In genomic region chr6:4133941-4134838, GRCh38 we compare ENCODE assay signal across 8 cellular contexts. TPM values are rescaled to one million over a fixed set of nuclear protein-coding genes. Genes with fewer than 3 reads are reported as not detected.
DNase-seq lines count a peak whose midpoint lies in the region; ATAC-seq and TF ChIP-seq lines count a peak whose summit lies in the region.

No MANE protein-coding gene starts in this region.

- in situ Hi-C loops in GM13977 (cut with MboI; ENCODE audit: low pct_unique_long_range_greater_than_20kb, low sequenced_read_pairs, unreplicated experiment): no loop called here

- TF ChIP-seq CTCF in coronary artery (IDR thresholded peaks at IDR 0.05): no peak
- no peak for TF ChIP-seq CTCF in suprapubic skin (IDR thresholded peaks at IDR 0.05)
- no peak for TF ChIP-seq CTCF in GM13977 (IDR thresholded peaks at IDR 0.05; ENCODE audit: extremely low read depth, insufficient read depth, missing control alignments)

- no peaks in the 10 kb centered on the region for H3K36me3 Mint-ChIP-seq in T-helper 17 cell (ENCODE audit: low read depth)

- no peak for TF ChIP-seq EP300 in suprapubic skin (IDR thresholded peaks at IDR 0.05)

- H3K9me3 ChIP-seq in T-helper 17 cell (ENCODE audit: control insufficient read depth, low read length, poor library complexity, severe bottlenecking) (no peaks in the 10 kb centered on the region), mesodermal cell (ENCODE audit: control insufficient read depth, low read length) (peaks cover 14% of the 10 kb centered on the region), suprapubic skin (no peaks in the 10 kb centered on the region)

- peak overlapping the region; percentile 81 for H3K27ac Mint-ChIP-seq in T-helper 17 cell

- H3K4me3 Mint-ChIP-seq in T-helper 17 cell: peak overlapping the region; percentile 96

- H3K4me3 ChIP-seq in coronary artery (peak overlapping the region; percentile 93), mesodermal cell (ENCODE audit: extremely low read depth, insufficient read depth, low read length, poor library complexity, severe bottlenecking) (peak overlapping the region; percentile 71), suprapubic skin (peak overlapping the region; percentile 70)

- H3K27ac ChIP-seq in coronary artery: peak overlapping the region; percentile 90 to 96
- no peak overlapping the region for H3K27ac ChIP-seq in mesodermal cell (ENCODE audit: low read depth, low read length, severe bottlenecking)
- peak overlapping the region; percentile 92 for H3K27ac ChIP-seq in suprapubic skin

- no peaks in the 10 kb centered on the region for H3K27me3 ChIP-seq in suprapubic skin

- ATAC-seq in T-helper 17 cell: no peak

- H3K4me1 ChIP-seq in mesodermal cell (ENCODE audit: control insufficient read depth, insufficient read depth, low read length, poor library complexity, severe bottlenecking) (no peaks in the 10 kb centered on the region), suprapubic skin (peaks cover 19% of the 10 kb centered on the region)

- no peak for TF ChIP-seq POLR2A in suprapubic skin (IDR thresholded peaks at IDR 0.05)

- peaks cover 24% of the 10 kb centered on the region for H3K4me1 Mint-ChIP-seq in T-helper 17 cell

- DNase-seq in NCI-H510A treated with DMSO at 0.1 percent for 48 hours (lab: John Stamatoyannopoulos, UW) (peak; percentile 1), NCI-H510A (lab: John Stamatoyannopoulos, UW) (no peak), T-helper 17 cell (no peak), coronary artery (ENCODE audit: low spot score) (no peak), suprapubic skin (ENCODE audit: low spot score in 2 of 2) (no peak), cerebellar nuclear complex (lab: John Stamatoyannopoulos, UW) (no peak), GM13977 (ENCODE audit: low spot score) (no peak)

- H3K27me3 Mint-ChIP-seq in T-helper 17 cell: no peaks in the 10 kb centered on the region

- H3K36me3 ChIP-seq in mesodermal cell (ENCODE audit: control insufficient read depth, insufficient read depth, low read length): peaks cover 42% of the 10 kb centered on the region
- peaks cover 24% of the 10 kb centered on the region for H3K36me3 ChIP-seq in suprapubic skin

- 10 to 14% methylated on average over 1 to 6 of the region's 13 CpGs for WGBS in mesodermal cell (ENCODE audit: insufficient coverage in 2 of 2), 2 experiments
- WGBS in suprapubic skin: 13% methylated on average over 13 of the region's 13 CpGs

RNA-seq across cellular contexts. Expression of gene ECI2, which starts 1.2 kb away (rescaled TPM):
- 10 to 100 TPM; 18.7 to 21.6 TPM for total RNA-seq in T-helper 17 cell
- polyA plus RNA-seq in mesodermal cell (2013, experiment 1 of 2): 70.9 TPM
- 81.0 TPM for polyA plus RNA-seq in mesodermal cell (2013, experiment 2 of 2)
- total RNA-seq in suprapubic skin: 10 to 100 TPM; 18.5 to 48.8 (median 35.4) TPM

RNA-seq across cellular contexts. Expression of gene FAM217A, which starts 55.3 kb away (rescaled TPM):
- not detected for total RNA-seq in T-helper 17 cell
- not detected for polyA plus RNA-seq in mesodermal cell (2013, experiment 1 of 2)
- not detected for polyA plus RNA-seq in mesodermal cell (2013, experiment 2 of 2)
- not detected for total RNA-seq in suprapubic skin
